11 cellular contexts compared by ENCODE assay signal in the genomic region with DNA sequence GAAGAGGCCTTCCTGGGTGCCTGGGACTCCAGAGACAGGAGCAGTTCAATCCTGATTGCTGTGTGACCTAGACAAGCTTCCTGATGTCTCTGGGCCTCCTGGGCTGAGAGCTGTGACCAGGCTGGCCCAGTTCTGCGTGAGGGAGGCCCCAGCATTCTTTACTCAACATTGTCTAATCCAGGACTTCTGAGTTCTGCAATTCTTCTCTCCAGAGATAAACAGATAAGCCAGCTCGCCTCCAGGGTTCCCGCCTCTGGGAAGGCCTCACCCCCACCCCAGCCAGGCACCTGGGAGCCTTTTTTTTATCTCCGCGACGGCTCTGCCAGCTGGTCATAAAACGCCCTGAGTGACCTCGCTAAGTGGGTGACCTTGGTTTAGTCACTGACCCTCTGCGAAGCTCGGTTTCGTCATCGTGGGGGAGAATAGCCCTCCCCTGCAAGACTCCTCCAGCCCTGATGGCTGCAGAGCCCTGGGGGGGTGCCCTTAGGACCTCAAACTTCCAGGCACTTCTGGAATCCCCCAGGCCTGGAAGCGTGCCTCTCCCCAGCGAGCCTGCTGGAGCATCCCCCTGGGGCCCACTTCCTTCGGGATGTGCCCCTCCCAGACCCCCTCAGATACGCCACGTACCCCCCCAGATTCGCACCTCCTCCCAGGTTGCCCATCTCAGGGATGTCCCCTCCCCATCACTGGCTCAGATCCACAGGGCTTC. TPM values are rescaled to one million over a fixed set of nuclear protein-coding genes. Genes with fewer than 3 reads are reported as not detected.
DNase-seq lines count a peak whose midpoint lies in the region; ATAC-seq and TF ChIP-seq lines count a peak whose summit lies in the region.
"Had no signal": no experiment of that assay in that cellular context is flagged by ENCODE, and none has a peak within 500 bp of the region (broad histone marks: within the 10 kb centered on the region; RNA-seq: fewer than 3 reads in every experiment).

No MANE protein-coding gene starts in this region.

- H3K27me3 Mint-ChIP-seq in type B pancreatic cell, result no peaks in the 10 kb centered on the region
- H3K27me3 Mint-ChIP-seq in activated CD4-positive, alpha-beta T cell treated with anti-CD3 and anti-CD28 coated beads, Interleukin-2, amount 10 ng/mL, durations not matched to agents 24 days and 14 days, result peaks cover 2% of the 10 kb centered on the region
- H3K27me3 Mint-ChIP-seq in activated CD8-positive, alpha-beta memory T cell treated with anti-CD3 and anti-CD28 coated beads, Interleukin-2, amount 10 ng/mL, durations not matched to agents 7 days and 5 days, result peaks cover 12% of the 10 kb centered on the region

- H3K9me3 Mint-ChIP-seq in type B pancreatic cell, result no peaks in the 10 kb centered on the region
- H3K9me3 Mint-ChIP-seq in activated CD4-positive, alpha-beta T cell treated with anti-CD3 and anti-CD28 coated beads, Interleukin-2, amount 10 ng/mL, durations not matched to agents 24 days and 14 days, result no peaks in the 10 kb centered on the region
- H3K9me3 Mint-ChIP-seq in activated CD8-positive, alpha-beta memory T cell treated with anti-CD3 and anti-CD28 coated beads, Interleukin-2, amount 10 ng/mL, durations not matched to agents 7 days and 5 days (ENCODE audit: low read depth), result no peaks in the 10 kb centered on the region

- ATAC-seq in activated CD8-positive, alpha-beta memory T cell treated with anti-CD3 and anti-CD28 coated beads, Interleukin-2, amount 10 ng/mL, durations not matched to agents 7 days and 5 days, result no peak
- ATAC-seq: activated CD8-positive, alpha-beta T cell treated with anti-CD3 and anti-CD28 coated beads, Interleukin-2, amount 10 ng/mL, durations not matched to agents 7 days and 5 days had no signal

- no peak overlapping the region for H3K4me3 ChIP-seq in A673 (ENCODE audit: low read depth, low read length, poor library complexity, severe bottlenecking)
- H3K4me3 ChIP-seq: thoracic aorta had no signal

- H3K36me3 ChIP-seq in A673 (ENCODE audit: insufficient read depth, low read length, poor library complexity, severe bottlenecking), result no peaks in the 10 kb centered on the region
- H3K36me3 ChIP-seq: thoracic aorta had no signal

- no peaks in the 10 kb centered on the region for H3K36me3 Mint-ChIP-seq in type B pancreatic cell
- H3K36me3 Mint-ChIP-seq in activated CD4-positive, alpha-beta T cell treated with anti-CD3 and anti-CD28 coated beads, Interleukin-2, amount 10 ng/mL, durations not matched to agents 24 days and 14 days (ENCODE audit: low read depth), result no peaks in the 10 kb centered on the region
- no peaks in the 10 kb centered on the region for H3K36me3 Mint-ChIP-seq in activated CD8-positive, alpha-beta memory T cell treated with anti-CD3 and anti-CD28 coated beads, Interleukin-2, amount 10 ng/mL, durations not matched to agents 7 days and 5 days

- no TSS peak for BruUV-seq in A673 (replicated peaks; lab: Mats Ljungman, UMichigan)

- H3K4me1 ChIP-seq in A673 (ENCODE audit: insufficient read depth, low read length, poor library complexity, severe bottlenecking), result no peaks in the 10 kb centered on the region

- no peaks in the 10 kb centered on the region for H3K9me3 ChIP-seq in A673 (ENCODE audit: low read depth, low read length, poor library complexity, severe bottlenecking)
- H3K9me3 ChIP-seq: thoracic aorta had no signal

- POLR2A ChIA-PET in A673 (lab: Charles Lee; ENCODE audit: low non-redundant PET), result no interaction called here

- H3K27ac ChIP-seq in A673 (ENCODE audit: low read depth, low read length, poor library complexity, severe bottlenecking), result no peak overlapping the region
- H3K27ac ChIP-seq: thoracic aorta had no signal

- H3K4me1 Mint-ChIP-seq in type B pancreatic cell (ENCODE audit: unreplicated experiment), result peaks cover 18% of the 10 kb centered on the region
- H3K4me1 Mint-ChIP-seq in activated CD4-positive, alpha-beta T cell treated with anti-CD3 and anti-CD28 coated beads, Interleukin-2, amount 10 ng/mL, durations not matched to agents 24 days and 14 days, result peaks cover 2% of the 10 kb centered on the region
- H3K4me1 Mint-ChIP-seq in activated CD8-positive, alpha-beta memory T cell treated with anti-CD3 and anti-CD28 coated beads, Interleukin-2, amount 10 ng/mL, durations not matched to agents 7 days and 5 days, result no peaks in the 10 kb centered on the region

- peak; percentile 27 for DNase-seq in NCI-H748 (lab: John Stamatoyannopoulos, UW; ENCODE audit: unreplicated experiment)
- no peak for DNase-seq in NCI-H748 treated with DMSO at 0.1 percent for 48 hours (lab: John Stamatoyannopoulos, UW)
- DNase-seq in SW480 (ENCODE audit: low spot score), result peak; percentile 75
- peak; percentile 40 for DNase-seq in iPS-NIHi11 (ENCODE audit: low spot score)
- no peak for DNase-seq in type B pancreatic cell (ENCODE audit: extremely low spot score, unreplicated experiment)
- no peak for DNase-seq in activated CD4-positive, alpha-beta T cell treated with anti-CD3 and anti-CD28 coated beads, Interleukin-2, amount 10 ng/mL, durations not matched to agents 24 days and 14 days
- no peak for DNase-seq in A673 (ENCODE audit: low spot score)
- no peak for DNase-seq in activated CD8-positive, alpha-beta memory T cell treated with anti-CD3 and anti-CD28 coated beads, Interleukin-2, amount 10 ng/mL, durations not matched to agents 7 days and 5 days
- DNase-seq: activated CD8-positive, alpha-beta T cell treated with anti-CD3 and anti-CD28 coated beads, Interleukin-2, amount 10 ng/mL, durations not matched to agents 7 days and 5 days; effector CD8-positive, alpha-beta T cell had no signal

- TF ChIP-seq CTCF in type B pancreatic cell (conservative IDR thresholded peaks at IDR 0.05), result no peak
- no peak for TF ChIP-seq CTCF in A673 (conservative IDR thresholded peaks at IDR 0.05; ENCODE audit: low read depth, low read length)

- CTCF ChIA-PET in A673 (lab: Charles Lee), result interaction anchor here (0.7 kb wide), 1 partner anchor 34 kb away, joined by 10 read pairs; no protein-coding TSS in a partner anchor
- CTCF ChIA-PET in activated CD8-positive, alpha-beta memory T cell treated with anti-CD3 and anti-CD28 coated beads, Interleukin-2, amount 10 ng/mL, durations not matched to agents 7 days and 5 days (lab: Charles Lee), result interaction anchor here (0.7 to 1.3 kb wide), 3 partner anchors 14 to 60 kb away, joined by 4 to 5 read pairs (median 4); no protein-coding TSS in a partner anchor

- intact Hi-C loops in activated CD4-positive, alpha-beta T cell treated with anti-CD3 and anti-CD28 coated beads, Interleukin-2, amount 10 ng/mL, durations not matched to agents 24 days and 14 days (cut with micrococcal nuclease), result no loop called here
- intact Hi-C loops in A673 (cut with micrococcal nuclease; ENCODE audit: unreplicated experiment), result no loop called here

- H3K27me3 ChIP-seq in A673 (replicated peaks; ENCODE audit: insufficient read depth, low read depth, low read length, poor library complexity), result no peaks in the 10 kb centered on the region

- H3K4me3 Mint-ChIP-seq in type B pancreatic cell, result peak overlapping the region; percentile 71
- H3K4me3 Mint-ChIP-seq in activated CD4-positive, alpha-beta T cell treated with anti-CD3 and anti-CD28 coated beads, Interleukin-2, amount 10 ng/mL, durations not matched to agents 24 days and 14 days, result no peak overlapping the region
- no peak overlapping the region for H3K4me3 Mint-ChIP-seq in activated CD8-positive, alpha-beta memory T cell treated with anti-CD3 and anti-CD28 coated beads, Interleukin-2, amount 10 ng/mL, durations not matched to agents 7 days and 5 days
- H3K4me3 Mint-ChIP-seq: activated CD8-positive, alpha-beta T cell treated with anti-CD3 and anti-CD28 coated beads, Interleukin-2, amount 10 ng/mL, durations not matched to agents 7 days and 5 days had no signal

- peak overlapping the region; percentile 97 for H3K27ac Mint-ChIP-seq in type B pancreatic cell
- no peak overlapping the region for H3K27ac Mint-ChIP-seq in activated CD4-positive, alpha-beta T cell treated with anti-CD3 and anti-CD28 coated beads, Interleukin-2, amount 10 ng/mL, durations not matched to agents 24 days and 14 days
- H3K27ac Mint-ChIP-seq in activated CD8-positive, alpha-beta memory T cell treated with anti-CD3 and anti-CD28 coated beads, Interleukin-2, amount 10 ng/mL, durations not matched to agents 7 days and 5 days, result no peak overlapping the region
- H3K27ac Mint-ChIP-seq: activated CD8-positive, alpha-beta T cell treated with anti-CD3 and anti-CD28 coated beads, Interleukin-2, amount 10 ng/mL, durations not matched to agents 7 days and 5 days had no signal

RNA-seq across cellular contexts. Expression of a gene that starts 1.9 kb away (rescaled TPM):
- total RNA-seq in type B pancreatic cell (ENCODE audit: low replicate concordance) (0.77 and 5.3 TPM in 2 replicates), A673 (2021) (0.24 and 0.60 TPM in 2 replicates)
- not detected in 2 replicates for total RNA-seq in activated CD4-positive, alpha-beta T cell treated with anti-CD3 and anti-CD28 coated beads, Interleukin-2, amount 10 ng/mL, durations not matched to agents 24 days and 14 days
- not detected for total RNA-seq in activated CD8-positive, alpha-beta memory T cell treated with anti-CD3 and anti-CD28 coated beads, Interleukin-2, amount 10 ng/mL, durations not matched to agents 7 days and 5 days
- total RNA-seq: activated CD8-positive, alpha-beta T cell treated with anti-CD3 and anti-CD28 coated beads, Interleukin-2, amount 10 ng/mL, durations not matched to agents 7 days and 5 days; thoracic aorta had no signal

RNA-seq across cellular contexts. Expression of a gene that starts 42.2 kb away (rescaled TPM):
- total RNA-seq in type B pancreatic cell (ENCODE audit: low replicate concordance) (12.2 and 21.6 TPM in 2 replicates), A673 (2021) (0.52 and 1.0 TPM in 2 replicates)
- total RNA-seq in activated CD4-positive, alpha-beta T cell treated with anti-CD3 and anti-CD28 coated beads, Interleukin-2, amount 10 ng/mL, durations not matched to agents 24 days and 14 days, result 3.0 and 3.6 TPM in 2 replicates
- total RNA-seq in activated CD8-positive, alpha-beta memory T cell treated with anti-CD3 and anti-CD28 coated beads, Interleukin-2, amount 10 ng/mL, durations not matched to agents 7 days and 5 days, result 1 to 10 TPM; 3.5 to 5.3 TPM

RNA-seq across cellular contexts. Expression of a gene that starts 52.7 kb away (rescaled TPM):
- not detected in 2 replicates for total RNA-seq in type B pancreatic cell (ENCODE audit: low replicate concordance)
- total RNA-seq in activated CD4-positive, alpha-beta T cell treated with anti-CD3 and anti-CD28 coated beads, Interleukin-2, amount 10 ng/mL, durations not matched to agents 24 days and 14 days, result not detected in 2 replicates
- not detected in 2 replicates for total RNA-seq in A673 (2021)
- not detected for total RNA-seq in activated CD8-positive, alpha-beta memory T cell treated with anti-CD3 and anti-CD28 coated beads, Interleukin-2, amount 10 ng/mL, durations not matched to agents 7 days and 5 days
- total RNA-seq: activated CD8-positive, alpha-beta T cell treated with anti-CD3 and anti-CD28 coated beads, Interleukin-2, amount 10 ng/mL, durations not matched to agents 7 days and 5 days; thoracic aorta had no signal

Comparison
In these comparisons a context has a peak if more than half of its experiments do, and no peak if none do; other contexts are left out.
1. DNase-seq: peak in NCI-H748 (single experiment), SW480 (single experiment) and iPS-NIHi11 (single experiment); none in NCI-H748 treated with DMSO at 0.1 percent for 48 hours (single experiment), type B pancreatic cell (single experiment), activated CD4-positive, alpha-beta T cell treated with anti-CD3 and anti-CD28 coated beads, Interleukin-2, amount 10 ng/mL, durations not matched to agents 24 days and 14 days (single experiment), A673 (single experiment) and activated CD8-positive, alpha-beta memory T cell treated with anti-CD3 and anti-CD28 coated beads, Interleukin-2, amount 10 ng/mL, durations not matched to agents 7 days and 5 days (single experiment).